In genomic region chr17:47286198-47286914, GRCh38 we compare ENCODE assay signal across 1 cellular context.
TF ChIP-seq lines count a peak whose summit lies in the region.

No MANE protein-coding gene starts in this region.

TF ChIP-seq in K562, 482 proteins besides CTCF, POLR2A, EP300 and RAD21 (continued from another document):
- TF ChIP-seq PKNOX1 (IDR thresholded peaks at IDR 0.05), result peak; percentile 44
- TF ChIP-seq SMARCA4 (IDR thresholded peaks at IDR 0.05), result 0 out of 2 replicates have a peak, but pooled peaks have one; percentile 19
- TF ChIP-seq RCOR1 (IDR thresholded peaks at IDR 0.05; ENCODE audit: borderline replicate concordance in 1 of 2, low read depth in 2 of 2, low read length in 2 of 2), result peak in 1 of 2 experiments; percentile 30; a peak in 1 of 4 replicates
- no peak for TF ChIP-seq ZNF449 (CRISPR knock-in tag; IDR thresholded peaks at IDR 0.05)
- peak; percentile 27; the same call in 1 of the 2 replicates for TF ChIP-seq TCF3 (CRISPR knock-in tag; IDR thresholded peaks at IDR 0.05)
- TF ChIP-seq CBFA2T3 (IDR thresholded peaks at IDR 0.05), result peak; percentile 64
- TF ChIP-seq PBX2 (CRISPR knock-in tag; IDR thresholded peaks at IDR 0.05; ENCODE audit: low read depth), result no peak
- TF ChIP-seq PBX2 (tag; conservative IDR thresholded peaks at IDR 0.05; ENCODE audit: low read depth), result 0 out of 2 replicates have a peak, but pooled peaks have one; percentile 5
TF ChIP-seq in K562: peak in this region for 12.
